18 cellular contexts compared by ENCODE assay signal in genomic region chr11:88806410-88806809, GRCh38.
A peak's percentile ranks its signal among the peaks of the same experiment; 100 is the strongest.
DNase-seq lines count a peak whose midpoint lies in the region; ATAC-seq, FAIRE-seq and TF ChIP-seq lines count a peak whose summit lies in the region.
"Had no signal": no experiment of that assay in that cellular context is flagged by ENCODE, and none has a peak within 500 bp of the region (broad histone marks: within the 10 kb centered on the region; RNA-seq: fewer than 3 reads in every experiment).

No MANE protein-coding gene starts in this region.

- H3K27ac ChIP-seq in vagina = no peak overlapping the region
- H3K27ac ChIP-seq: BLaER1 had no signal

- TF ChIP-seq POLR2A in vagina (IDR thresholded peaks at IDR 0.05) = no peak

- H3K4me3 ChIP-seq in vagina = no peak overlapping the region
- H3K4me3 ChIP-seq: BLaER1, GM23338 had no signal

- no peak for DNase-seq in GM19239 (ENCODE audit: insufficient read length, low spot score)
- no peak for DNase-seq in stimulated activated CD4-positive, alpha-beta T cell treated with anti-CD3 and anti-CD28 coated beads, Interleukin-15, amount 100 ng/mL, for 24 hours
- DNase-seq in vagina (ENCODE audit: extremely low spot score in 2 of 2) = no peak
- DNase-seq: CD4-positive, alpha-beta memory T cell; DMS153; DMS79; GDM1; HCEC 1CT; Kasumi-1; KG1 had no signal

- intact Hi-C loops in vagina (cut with DNase I) = no loop called here

- ATAC-seq in HG02870 (IDR thresholded peaks at IDR 0.05; ENCODE audit: unreplicated experiment) = peak; percentile 46
- peak; percentile 46 for ATAC-seq in HG03442 (IDR thresholded peaks at IDR 0.05; ENCODE audit: unreplicated experiment)
- ATAC-seq in SK-N-SH treated with all-trans-retinoic acid at 6 μM for 48 hours = no peak
- ATAC-seq in HG03469 (IDR thresholded peaks at IDR 0.05; ENCODE audit: unreplicated experiment) = no peak
- ATAC-seq: GM23338 had no signal

- no peaks in the 10 kb centered on the region for H3K4me1 ChIP-seq in vagina
- H3K4me1 ChIP-seq: BLaER1 had no signal

- no peaks in the 10 kb centered on the region for H3K9me3 ChIP-seq in vagina
- H3K9me3 ChIP-seq: BLaER1 had no signal

- TF ChIP-seq CTCF in vagina (IDR thresholded peaks at IDR 0.05) = no peak

- no peaks in the 10 kb centered on the region for H3K27me3 ChIP-seq in vagina
- H3K27me3 ChIP-seq: BLaER1 had no signal

- no peaks in the 10 kb centered on the region for H3K36me3 ChIP-seq in vagina
- H3K36me3 ChIP-seq: BLaER1 had no signal

- FAIRE-seq in GM19239 (lab: Jason Lieb, UNC) = peak; percentile 28
- FAIRE-seq: A204.1, H54 had no signal

TF ChIP-seq in SK-N-SH treated with all-trans-retinoic acid at 6 μM for 48 hours, 23 proteins besides CTCF, POLR2A, EP300 and RAD21:
- no peak for TF ChIP-seq ZC3H10 (CRISPR knock-in tag; IDR thresholded peaks at IDR 0.05)
- no peak for TF ChIP-seq BACH2 (CRISPR knock-in tag; IDR thresholded peaks at IDR 0.05; ENCODE audit: borderline replicate concordance)
- no peak for TF ChIP-seq ESRRG (CRISPR knock-in tag; IDR thresholded peaks at IDR 0.05)
- no peak for TF ChIP-seq CSRNP3 (CRISPR knock-in tag; IDR thresholded peaks at IDR 0.05)
- no peak for TF ChIP-seq ZFP30 (CRISPR knock-in tag; IDR thresholded peaks at IDR 0.05)
- TF ChIP-seq, protein P1, sequence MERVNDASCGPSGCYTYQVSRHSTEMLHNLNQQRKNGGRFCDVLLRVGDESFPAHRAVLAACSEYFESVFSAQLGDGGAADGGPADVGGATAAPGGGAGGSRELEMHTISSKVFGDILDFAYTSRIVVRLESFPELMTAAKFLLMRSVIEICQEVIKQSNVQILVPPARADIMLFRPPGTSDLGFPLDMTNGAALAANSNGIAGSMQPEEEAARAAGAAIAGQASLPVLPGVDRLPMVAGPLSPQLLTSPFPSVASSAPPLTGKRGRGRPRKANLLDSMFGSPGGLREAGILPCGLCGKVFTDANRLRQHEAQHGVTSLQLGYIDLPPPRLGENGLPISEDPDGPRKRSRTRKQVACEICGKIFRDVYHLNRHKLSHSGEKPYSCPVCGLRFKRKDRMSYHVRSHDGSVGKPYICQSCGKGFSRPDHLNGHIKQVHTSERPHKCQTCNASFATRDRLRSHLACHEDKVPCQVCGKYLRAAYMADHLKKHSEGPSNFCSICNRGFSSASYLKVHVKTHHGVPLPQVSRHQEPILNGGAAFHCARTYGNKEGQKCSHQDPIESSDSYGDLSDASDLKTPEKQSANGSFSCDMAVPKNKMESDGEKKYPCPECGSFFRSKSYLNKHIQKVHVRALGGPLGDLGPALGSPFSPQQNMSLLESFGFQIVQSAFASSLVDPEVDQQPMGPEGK (CRISPR knock-in tag; IDR thresholded peaks at IDR 0.05; ENCODE audit: borderline replicate concordance) = no peak
- TF ChIP-seq ZNF565 (CRISPR knock-in tag; conservative IDR thresholded peaks at IDR 0.05; ENCODE audit: low read depth) = no peak
- no peak for TF ChIP-seq TSHZ2 (CRISPR knock-in tag; IDR thresholded peaks at IDR 0.05)
- TF ChIP-seq, protein P2, sequence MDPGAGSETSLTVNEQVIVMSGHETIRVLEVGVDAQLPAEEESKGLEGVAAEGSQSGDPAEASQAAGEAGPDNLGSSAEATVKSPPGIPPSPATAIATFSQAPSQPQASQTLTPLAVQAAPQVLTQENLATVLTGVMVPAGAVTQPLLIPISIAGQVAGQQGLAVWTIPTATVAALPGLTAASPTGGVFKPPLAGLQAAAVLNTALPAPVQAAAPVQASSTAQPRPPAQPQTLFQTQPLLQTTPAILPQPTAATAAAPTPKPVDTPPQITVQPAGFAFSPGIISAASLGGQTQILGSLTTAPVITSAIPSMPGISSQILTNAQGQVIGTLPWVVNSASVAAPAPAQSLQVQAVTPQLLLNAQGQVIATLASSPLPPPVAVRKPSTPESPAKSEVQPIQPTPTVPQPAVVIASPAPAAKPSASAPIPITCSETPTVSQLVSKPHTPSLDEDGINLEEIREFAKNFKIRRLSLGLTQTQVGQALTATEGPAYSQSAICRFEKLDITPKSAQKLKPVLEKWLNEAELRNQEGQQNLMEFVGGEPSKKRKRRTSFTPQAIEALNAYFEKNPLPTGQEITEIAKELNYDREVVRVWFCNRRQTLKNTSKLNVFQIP (CRISPR knock-in tag; IDR thresholded peaks at IDR 0.05; ENCODE audit: borderline replicate concordance, low read depth) = no peak
- no peak for TF ChIP-seq GLIS3 (CRISPR knock-in tag; IDR thresholded peaks at IDR 0.05)
- TF ChIP-seq TCF4 (CRISPR knock-in tag; IDR thresholded peaks at IDR 0.05; ENCODE audit: borderline replicate concordance) = no peak
- TF ChIP-seq, protein P3, sequence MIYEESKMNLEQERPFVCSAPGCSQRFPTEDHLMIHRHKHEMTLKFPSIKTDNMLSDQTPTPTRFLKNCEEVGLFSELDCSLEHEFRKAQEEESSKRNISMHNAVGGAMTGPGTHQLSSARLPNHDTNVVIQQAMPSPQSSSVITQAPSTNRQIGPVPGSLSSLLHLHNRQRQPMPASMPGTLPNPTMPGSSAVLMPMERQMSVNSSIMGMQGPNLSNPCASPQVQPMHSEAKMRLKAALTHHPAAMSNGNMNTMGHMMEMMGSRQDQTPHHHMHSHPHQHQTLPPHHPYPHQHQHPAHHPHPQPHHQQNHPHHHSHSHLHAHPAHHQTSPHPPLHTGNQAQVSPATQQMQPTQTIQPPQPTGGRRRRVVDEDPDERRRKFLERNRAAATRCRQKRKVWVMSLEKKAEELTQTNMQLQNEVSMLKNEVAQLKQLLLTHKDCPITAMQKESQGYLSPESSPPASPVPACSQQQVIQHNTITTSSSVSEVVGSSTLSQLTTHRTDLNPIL (CRISPR knock-in tag; IDR thresholded peaks at IDR 0.05; ENCODE audit: low read depth) = no peak
- no peak for TF ChIP-seq ZNF8 (CRISPR knock-in tag; IDR thresholded peaks at IDR 0.05)
- TF ChIP-seq TOX (CRISPR knock-in tag; IDR thresholded peaks at IDR 0.05; ENCODE audit: borderline replicate concordance) = no peak

Comparison
In these comparisons a context has a peak if more than half of its experiments do, and no peak if none do; other contexts are left out.
1. ATAC-seq: peak in HG02870 (single experiment) and HG03442 (single experiment); none in SK-N-SH treated with all-trans-retinoic acid at 6 μM for 48 hours (single experiment) and HG03469 (single experiment).